Comparison of ENCODE assay signal across 1 cellular context in the genomic region with DNA sequence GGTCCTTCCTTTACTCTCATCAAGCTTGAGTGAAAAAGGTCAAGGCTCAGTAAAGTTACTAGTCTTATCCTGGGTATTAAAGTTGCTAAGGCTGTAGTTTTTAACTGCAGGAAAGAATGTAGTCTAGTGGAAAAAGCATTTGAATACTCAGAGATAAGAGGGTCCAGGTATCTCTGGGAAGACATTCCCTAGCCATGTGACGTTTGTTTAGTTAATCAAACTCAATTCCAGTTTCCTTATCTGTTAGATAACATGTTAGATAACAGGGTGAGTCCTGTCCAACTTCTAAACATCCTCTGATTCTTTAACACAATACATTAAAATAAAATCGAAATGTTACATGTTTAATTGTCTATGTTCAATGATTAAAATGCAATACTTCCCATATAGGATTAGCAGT.
TF ChIP-seq lines count a peak whose summit lies in the region.

No MANE protein-coding gene starts in this region.

TF ChIP-seq in GM23338, 12 proteins besides CTCF, POLR2A, EP300 and RAD21 (continued from another document):
- TF ChIP-seq, protein P1, sequence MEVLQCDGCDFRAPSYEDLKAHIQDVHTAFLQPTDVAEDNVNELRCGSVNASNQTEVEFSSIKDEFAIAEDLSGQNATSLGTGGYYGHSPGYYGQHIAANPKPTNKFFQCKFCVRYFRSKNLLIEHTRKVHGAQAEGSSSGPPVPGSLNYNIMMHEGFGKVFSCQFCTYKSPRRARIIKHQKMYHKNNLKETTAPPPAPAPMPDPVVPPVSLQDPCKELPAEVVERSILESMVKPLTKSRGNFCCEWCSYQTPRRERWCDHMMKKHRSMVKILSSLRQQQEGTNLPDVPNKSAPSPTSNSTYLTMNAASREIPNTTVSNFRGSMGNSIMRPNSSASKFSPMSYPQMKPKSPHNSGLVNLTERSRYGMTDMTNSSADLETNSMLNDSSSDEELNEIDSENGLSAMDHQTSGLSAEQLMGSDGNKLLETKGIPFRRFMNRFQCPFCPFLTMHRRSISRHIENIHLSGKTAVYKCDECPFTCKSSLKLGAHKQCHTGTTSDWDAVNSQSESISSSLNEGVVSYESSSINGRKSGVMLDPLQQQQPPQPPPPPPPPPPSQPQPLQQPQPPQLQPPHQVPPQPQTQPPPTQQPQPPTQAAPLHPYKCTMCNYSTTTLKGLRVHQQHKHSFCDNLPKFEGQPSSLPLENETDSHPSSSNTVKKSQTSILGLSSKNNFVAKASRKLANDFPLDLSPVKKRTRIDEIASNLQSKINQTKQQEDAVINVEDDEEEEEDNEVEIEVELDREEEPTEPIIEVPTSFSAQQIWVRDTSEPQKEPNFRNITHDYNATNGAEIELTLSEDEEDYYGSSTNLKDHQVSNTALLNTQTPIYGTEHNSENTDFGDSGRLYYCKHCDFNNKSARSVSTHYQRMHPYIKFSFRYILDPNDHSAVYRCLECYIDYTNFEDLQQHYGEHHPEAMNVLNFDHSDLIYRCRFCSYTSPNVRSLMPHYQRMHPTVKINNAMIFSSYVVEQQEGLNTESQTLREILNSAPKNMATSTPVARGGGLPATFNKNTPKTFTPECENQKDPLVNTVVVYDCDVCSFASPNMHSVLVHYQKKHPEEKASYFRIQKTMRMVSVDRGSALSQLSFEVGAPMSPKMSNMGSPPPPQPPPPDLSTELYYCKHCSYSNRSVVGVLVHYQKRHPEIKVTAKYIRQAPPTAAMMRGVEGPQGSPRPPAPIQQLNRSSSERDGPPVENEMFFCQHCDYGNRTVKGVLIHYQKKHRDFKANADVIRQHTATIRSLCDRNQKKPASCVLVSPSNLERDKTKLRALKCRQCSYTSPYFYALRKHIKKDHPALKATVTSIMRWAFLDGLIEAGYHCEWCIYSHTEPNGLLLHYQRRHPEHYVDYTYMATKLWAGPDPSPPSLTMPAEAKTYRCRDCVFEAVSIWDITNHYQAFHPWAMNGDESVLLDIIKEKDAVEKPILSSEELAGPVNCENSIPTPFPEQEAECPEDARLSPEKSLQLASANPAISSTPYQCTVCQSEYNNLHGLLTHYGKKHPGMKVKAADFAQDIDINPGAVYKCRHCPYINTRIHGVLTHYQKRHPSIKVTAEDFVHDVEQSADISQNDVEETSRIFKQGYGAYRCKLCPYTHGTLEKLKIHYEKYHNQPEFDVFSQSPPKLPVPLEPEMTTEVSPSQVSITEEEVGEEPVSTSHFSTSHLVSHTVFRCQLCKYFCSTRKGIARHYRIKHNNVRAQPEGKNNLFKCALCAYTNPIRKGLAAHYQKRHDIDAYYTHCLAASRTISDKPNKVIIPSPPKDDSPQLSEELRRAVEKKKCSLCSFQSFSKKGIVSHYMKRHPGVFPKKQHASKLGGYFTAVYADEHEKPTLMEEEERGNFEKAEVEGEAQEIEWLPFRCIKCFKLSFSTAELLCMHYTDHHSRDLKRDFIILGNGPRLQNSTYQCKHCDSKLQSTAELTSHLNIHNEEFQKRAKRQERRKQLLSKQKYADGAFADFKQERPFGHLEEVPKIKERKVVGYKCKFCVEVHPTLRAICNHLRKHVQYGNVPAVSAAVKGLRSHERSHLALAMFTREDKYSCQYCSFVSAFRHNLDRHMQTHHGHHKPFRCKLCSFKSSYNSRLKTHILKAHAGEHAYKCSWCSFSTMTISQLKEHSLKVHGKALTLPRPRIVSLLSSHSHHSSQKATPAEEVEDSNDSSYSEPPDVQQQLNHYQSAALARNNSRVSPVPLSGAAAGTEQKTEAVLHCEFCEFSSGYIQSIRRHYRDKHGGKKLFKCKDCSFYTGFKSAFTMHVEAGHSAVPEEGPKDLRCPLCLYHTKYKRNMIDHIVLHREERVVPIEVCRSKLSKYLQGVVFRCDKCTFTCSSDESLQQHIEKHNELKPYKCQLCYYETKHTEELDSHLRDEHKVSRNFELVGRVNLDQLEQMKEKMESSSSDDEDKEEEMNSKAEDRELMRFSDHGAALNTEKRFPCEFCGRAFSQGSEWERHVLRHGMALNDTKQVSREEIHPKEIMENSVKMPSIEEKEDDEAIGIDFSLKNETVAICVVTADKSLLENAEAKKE (CRISPR knock-in tag; IDR thresholded peaks at IDR 0.05) = no peak
- TF ChIP-seq EZH2 (IDR thresholded peaks at IDR 0.05; ENCODE audit: low read depth, unreplicated experiment) (no peak), REST (IDR thresholded peaks at IDR 0.05; ENCODE audit: unreplicated experiment) (no peak), EZH2phosphoT487 (IDR thresholded peaks at IDR 0.05; ENCODE audit: unreplicated experiment) (no peak)
